8 cellular contexts compared by ENCODE assay signal in the genomic region with DNA sequence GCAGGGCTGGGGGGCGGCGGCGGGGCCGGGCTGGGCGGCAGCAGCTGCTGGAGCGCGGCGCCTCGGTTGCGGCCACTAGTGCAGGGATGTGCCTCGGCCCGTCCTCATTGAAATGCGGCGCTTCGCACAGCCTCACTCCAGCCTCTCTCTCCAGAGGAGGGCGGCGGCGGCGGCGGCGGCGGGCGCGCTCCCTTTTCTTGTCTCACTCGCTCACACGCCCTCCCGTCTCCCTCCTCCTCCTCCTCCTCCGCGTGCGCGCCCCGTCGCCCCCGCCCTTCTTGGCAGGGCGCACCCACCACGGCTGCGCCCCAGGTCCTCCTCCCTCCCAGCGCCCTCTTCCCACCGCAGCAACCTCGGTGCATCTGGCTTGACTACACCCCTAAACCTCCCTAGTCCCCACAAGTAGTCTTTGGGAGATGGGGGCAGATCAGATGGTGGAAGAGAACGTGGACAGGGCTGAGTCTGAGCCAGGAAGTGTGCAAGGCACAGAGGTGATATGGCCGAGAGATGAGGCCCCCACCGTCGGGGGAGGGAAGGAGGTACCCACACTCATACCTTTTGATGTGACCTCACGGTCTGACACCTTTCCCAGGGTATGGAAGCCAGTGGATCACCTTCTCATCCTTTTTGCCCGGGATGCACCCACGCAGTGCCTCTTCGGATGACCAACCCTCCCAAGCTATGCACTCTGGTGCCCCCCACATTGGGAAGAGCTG. TPM values are rescaled to one million over a fixed set of nuclear protein-coding genes. Genes with fewer than 3 reads are reported as not detected.
DNase-seq lines count a peak whose midpoint lies in the region; ATAC-seq and TF ChIP-seq lines count a peak whose summit lies in the region.

A gene (minus strand): TSS at position 168 of the 716 bp plus-strand sequence.

- H3K27me3 ChIP-seq in lung (ENCODE audit: control insufficient read depth, insufficient read depth), result no peaks in the 10 kb centered on the region
- no peaks in the 10 kb centered on the region for H3K27me3 ChIP-seq in CD8-positive, alpha-beta T cell (ENCODE audit: insufficient read depth, low read length)

- TF ChIP-seq CTCF in lung (IDR thresholded peaks at IDR 0.05; ENCODE audit: control extremely low read depth, extremely low read depth) (no peak), type B pancreatic cell (conservative IDR thresholded peaks at IDR 0.05) (no peak)
- no peak for TF ChIP-seq CTCF in CD8-positive, alpha-beta T cell (IDR thresholded peaks at IDR 0.05)

- no peaks in the 10 kb centered on the region for H3K36me3 Mint-ChIP-seq in type B pancreatic cell
- H3K36me3 Mint-ChIP-seq in CD8-positive, alpha-beta T cell, result no peaks in the 10 kb centered on the region

- peaks cover 84% of the 10 kb centered on the region for H3K27me3 Mint-ChIP-seq in type B pancreatic cell
- peaks cover 30% of the 10 kb centered on the region for H3K27me3 Mint-ChIP-seq in CD8-positive, alpha-beta T cell (ENCODE audit: low read depth)

- 8 to 20% methylated on average over 19 to 48 of the region's 48 CpGs for WGBS in lung, 2 donors

- peaks cover 0 to 6% of the 10 kb centered on the region in 2 donors for H3K4me1 ChIP-seq in lung (ENCODE audit: control insufficient read depth in 2 of 2, insufficient read depth in 2 of 2, low read length in 2 of 2)
- H3K4me1 ChIP-seq in CD8-positive, alpha-beta T cell (ENCODE audit: insufficient read depth, low read length), result no peaks in the 10 kb centered on the region

- no peak within 1 kb of the TSS for H3K27ac ChIP-seq in lung (ENCODE audit: low read depth in 1 of 2, low read length in 1 of 2)
- no peak within 1 kb of the TSS for H3K27ac ChIP-seq in CD8-positive, alpha-beta T cell (ENCODE audit: low read depth, low read length)

- no peaks in the 10 kb centered on the region for H3K36me3 ChIP-seq in lung (ENCODE audit: control insufficient read depth in 2 of 2, insufficient read depth in 2 of 2, low read length in 2 of 2)
- H3K36me3 ChIP-seq in CD8-positive, alpha-beta T cell (ENCODE audit: insufficient read depth, low read length), result no peaks in the 10 kb centered on the region

- peaks cover 0 to 3% of the 10 kb centered on the region in 2 donors for H3K9me3 ChIP-seq in lung (ENCODE audit: control insufficient read depth in 2 of 2, insufficient read depth in 1 of 2, low read length in 1 of 2)
- no peaks in the 10 kb centered on the region for H3K9me3 ChIP-seq in CD8-positive, alpha-beta T cell (ENCODE audit: low read length)

- H3K4me3 Mint-ChIP-seq in type B pancreatic cell, result peak within 1 kb of the TSS; percentile 92
- no peak within 1 kb of the TSS for H3K4me3 Mint-ChIP-seq in CD8-positive, alpha-beta T cell

- CTCF ChIA-PET in CD8-positive, alpha-beta T cell (lab: Charles Lee), result no interaction called here

- peak within 1 kb of the TSS; percentile 5 for H3K4me3 ChIP-seq in lung
- no peak within 1 kb of the TSS for H3K4me3 ChIP-seq in CD8-positive, alpha-beta T cell (ENCODE audit: low read depth, low read length)

- peaks cover 13% of the 10 kb centered on the region for H3K4me1 Mint-ChIP-seq in type B pancreatic cell (ENCODE audit: unreplicated experiment)
- H3K4me1 Mint-ChIP-seq in CD8-positive, alpha-beta T cell (ENCODE audit: low read depth), result no peaks in the 10 kb centered on the region

- ATAC-seq in lung (ENCODE audit: insufficient read depth, low FRiP score), result peak; percentile 56
- ATAC-seq in CD8-positive, alpha-beta T cell, result no peak
- no peak for ATAC-seq in GM19023 (IDR thresholded peaks at IDR 0.05; ENCODE audit: unreplicated experiment)

- POLR2A ChIA-PET in CD8-positive, alpha-beta T cell (lab: Charles Lee), result no interaction called here

- DNase-seq in Ammon's horn (ENCODE audit: low spot score), result peak; percentile 69
- DNase-seq in NCI-H2227 (lab: John Stamatoyannopoulos, UW; ENCODE audit: unreplicated experiment), result peak; percentile 73
- DNase-seq in ecto neural progenitor cell (ENCODE audit: low spot score), result peak; percentile 83
- DNase-seq in lung (ENCODE audit: low spot score), result peak; percentile 54
- peak; percentile 75 for DNase-seq in type B pancreatic cell (ENCODE audit: extremely low spot score, unreplicated experiment)
- DNase-seq in CD8-positive, alpha-beta T cell, result no peak
- no peak for DNase-seq in NOMO-1 treated with dmso at 0.1 percent for 144 hours (lab: John Stamatoyannopoulos, UW; ENCODE audit: unreplicated experiment)

- H3K27ac Mint-ChIP-seq in type B pancreatic cell, result peak within 1 kb of the TSS; percentile 31
- no peak within 1 kb of the TSS for H3K27ac Mint-ChIP-seq in CD8-positive, alpha-beta T cell

- H3K9me3 Mint-ChIP-seq in type B pancreatic cell, result no peaks in the 10 kb centered on the region
- no peaks in the 10 kb centered on the region for H3K9me3 Mint-ChIP-seq in CD8-positive, alpha-beta T cell

- intact Hi-C loops in CD8-positive, alpha-beta T cell (cut with DNase I, micrococcal nuclease), result no loop called here

RNA-seq across cellular contexts. Expression of the gene that starts here (rescaled TPM):
- total RNA-seq in lung, result 10 to 100 TPM; 12.6 to 23.5 TPM
- 1 to 10 TPM; 1.2 to 1.3 TPM for polyA plus RNA-seq in lung
- total RNA-seq in type B pancreatic cell (ENCODE audit: low replicate concordance), result 11.4 and 47.1 TPM in 2 replicates
- total RNA-seq in CD8-positive, alpha-beta T cell, result not detected

Comparison
In these comparisons a context has a peak if more than half of its experiments do, and no peak if none do; other contexts are left out.
1. RNA of the gene that starts here (total RNA-seq): 11.4 to 47.1 TPM in type B pancreatic cell and 12.6 to 23.5 TPM in lung; not detected in CD8-positive, alpha-beta T cell; every median in the first group is over 10 times any median in the second.
2. DNase-seq: peak in Ammon's horn (single experiment), NCI-H2227 (single experiment), ecto neural progenitor cell (single experiment), lung (single experiment) and type B pancreatic cell (single experiment); none in CD8-positive, alpha-beta T cell (0 of 7) and NOMO-1 treated with dmso at 0.1 percent for 144 hours (single experiment).